Comparison of ENCODE assay signal across 12 cellular contexts in the genomic region with DNA sequence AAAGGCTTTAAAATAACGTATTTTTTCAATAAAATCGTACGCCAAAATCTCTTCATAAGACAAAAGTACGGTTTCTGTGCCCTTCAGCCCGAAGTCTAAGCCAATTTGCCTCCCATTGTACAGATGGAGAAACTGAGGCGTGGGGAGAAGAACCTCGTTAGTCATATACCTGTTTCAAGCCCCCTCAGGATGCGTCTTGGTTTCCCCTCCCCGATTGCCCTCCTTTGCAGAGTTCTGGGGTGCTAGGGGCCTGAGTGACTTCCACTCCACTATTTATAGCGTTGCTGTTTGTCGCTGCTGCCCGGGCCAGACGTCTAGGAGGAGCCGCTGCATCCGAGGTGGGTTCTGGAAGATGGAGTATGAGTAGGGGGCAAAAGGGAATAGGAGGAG. TPM values are rescaled to one million over a fixed set of nuclear protein-coding genes. Genes with fewer than 3 reads are reported as not detected.
DNase-seq lines count a peak whose midpoint lies in the region; ATAC-seq and TF ChIP-seq lines count a peak whose summit lies in the region.
"Had no signal": no experiment of that assay in that cellular context is flagged by ENCODE, and none has a peak within 500 bp of the region (broad histone marks: within the 10 kb centered on the region; RNA-seq: fewer than 3 reads in every experiment).

No MANE protein-coding gene starts in this region.

- no peak overlapping the region for H3K4me3 Mint-ChIP-seq in activated CD8-positive, alpha-beta T cell treated with anti-CD3 and anti-CD28 coated beads for 36 hours
- no peak overlapping the region for H3K4me3 Mint-ChIP-seq in activated CD8-positive, alpha-beta T cell treated with anti-CD3 and anti-CD28 coated beads, Interleukin-2, amount 10 ng/mL, durations not matched to agents 7 days and 5 days
- H3K4me3 Mint-ChIP-seq: activated CD8-positive, alpha-beta memory T cell treated with anti-CD3 and anti-CD28 coated beads, Interleukin-2, amount 10 ng/mL, durations not matched to agents 7 days and 5 days had no signal

- no peak overlapping the region for H3K9ac ChIP-seq in HUES6 (ENCODE audit: low read length)

- intact Hi-C loops in activated CD8-positive, alpha-beta T cell treated with anti-CD3 and anti-CD28 coated beads for 36 hours (cut with micrococcal nuclease): loop anchor here (5.0 to 10.0 kb wide), 2 partner anchors 72 to 314 kb away; a partner anchor contains a TSS

- H3K27me3 ChIP-seq in HUES6 (ENCODE audit: control insufficient read depth, insufficient read depth, low read length): peaks cover 63% of the 10 kb centered on the region
- peaks cover 25% of the 10 kb centered on the region for H3K27me3 ChIP-seq in osteoblast (ENCODE audit: insufficient read depth, low read length)

- no peak overlapping the region for H3K27ac ChIP-seq in HUES6 (ENCODE audit: low read depth, low read length)
- peak overlapping the region; percentile 92 to 98 for H3K27ac ChIP-seq in coronary artery
- no peak overlapping the region for H3K27ac ChIP-seq in osteoblast (ENCODE audit: low read depth, low read length)
- H3K27ac ChIP-seq: body of pancreas, HL-60 had no signal

- POLR2A ChIA-PET in activated CD8-positive, alpha-beta T cell treated with anti-CD3 and anti-CD28 coated beads for 36 hours (lab: Charles Lee): interaction anchor here (0.7 kb wide), 1 partner anchor 14 kb away, joined by 3 read pairs; no protein-coding TSS in a partner anchor
- POLR2A ChIA-PET in activated CD8-positive, alpha-beta T cell treated with anti-CD3 and anti-CD28 coated beads, Interleukin-2, amount 10 ng/mL, durations not matched to agents 7 days and 5 days (lab: Charles Lee): interaction anchor here (2.1 kb wide), 1 partner anchor 50 kb away, joined by 7 read pairs; no protein-coding TSS in a partner anchor

- CTCF ChIA-PET in activated CD8-positive, alpha-beta T cell treated with anti-CD3 and anti-CD28 coated beads for 36 hours (lab: Charles Lee): interaction anchor here (0.6 to 7.2 kb wide), 18 partner anchors 11 to 294 kb away, joined by 3 to 51 read pairs (median 6); no protein-coding TSS in a partner anchor
- CTCF ChIA-PET in activated CD8-positive, alpha-beta T cell treated with anti-CD3 and anti-CD28 coated beads, Interleukin-2, amount 10 ng/mL, durations not matched to agents 7 days and 5 days (lab: Charles Lee): interaction anchor here (0.7 to 8.5 kb wide), 13 partner anchors 14 to 459 kb away, joined by 3 to 62 read pairs (median 4); a partner anchor contains a TSS

- H2AFZ ChIP-seq in osteoblast (ENCODE audit: low read length): no peak overlapping the region

- peaks cover 51% of the 10 kb centered on the region for H3K4me1 ChIP-seq in HUES6 (ENCODE audit: control insufficient read depth, insufficient read depth, low read length)
- peaks cover 41% of the 10 kb centered on the region for H3K4me1 ChIP-seq in osteoblast (ENCODE audit: insufficient read depth, low read length)

- H3K9me3 ChIP-seq in HUES6 (ENCODE audit: control insufficient read depth, insufficient read depth, low read depth, low read length) (no peaks in the 10 kb centered on the region), osteoblast (ENCODE audit: low read depth, low read length) (no peaks in the 10 kb centered on the region)
- H3K9me3 ChIP-seq: body of pancreas had no signal

- no peak for ATAC-seq in activated CD8-positive, alpha-beta T cell treated with anti-CD3 and anti-CD28 coated beads for 36 hours
- no peak for ATAC-seq in activated CD8-positive, alpha-beta T cell treated with anti-CD3 and anti-CD28 coated beads, Interleukin-2, amount 10 ng/mL, durations not matched to agents 7 days and 5 days

- H3K4me2 ChIP-seq in osteoblast (ENCODE audit: insufficient read depth, low read length): no peak overlapping the region

- no peaks in the 10 kb centered on the region for H3K36me3 Mint-ChIP-seq in activated CD8-positive, alpha-beta T cell treated with anti-CD3 and anti-CD28 coated beads for 36 hours (ENCODE audit: low read depth)
- no peaks in the 10 kb centered on the region for H3K36me3 Mint-ChIP-seq in activated CD8-positive, alpha-beta T cell treated with anti-CD3 and anti-CD28 coated beads, Interleukin-2, amount 10 ng/mL, durations not matched to agents 7 days and 5 days (ENCODE audit: low read depth)
- H3K36me3 Mint-ChIP-seq: activated CD8-positive, alpha-beta memory T cell treated with anti-CD3 and anti-CD28 coated beads, Interleukin-2, amount 10 ng/mL, durations not matched to agents 7 days and 5 days; T-cell had no signal

- DNase-seq in activated CD8-positive, alpha-beta T cell treated with anti-CD3 and anti-CD28 coated beads for 36 hours: no peak
- no peak for DNase-seq in activated CD8-positive, alpha-beta T cell treated with anti-CD3 and anti-CD28 coated beads, Interleukin-2, amount 10 ng/mL, durations not matched to agents 7 days and 5 days
- peak; percentile 76 for DNase-seq in coronary artery (ENCODE audit: low spot score)
- peak; percentile 36 for DNase-seq in osteoblast (ENCODE audit: insufficient read length, low spot score, missing footprints)
- no peak for DNase-seq in effector CD8-positive, alpha-beta T cell (lab: John Stamatoyannopoulos, UW)
- DNase-seq in cortex of kidney (lab: John Stamatoyannopoulos, UW): no peak
- DNase-seq in NCI-H510A treated with DMSO at 0.1 percent for 48 hours (lab: John Stamatoyannopoulos, UW): no peak

- H3K27ac Mint-ChIP-seq in activated CD8-positive, alpha-beta T cell treated with anti-CD3 and anti-CD28 coated beads for 36 hours: no peak overlapping the region
- no peak overlapping the region for H3K27ac Mint-ChIP-seq in activated CD8-positive, alpha-beta T cell treated with anti-CD3 and anti-CD28 coated beads, Interleukin-2, amount 10 ng/mL, durations not matched to agents 7 days and 5 days
- H3K27ac Mint-ChIP-seq: activated CD8-positive, alpha-beta memory T cell treated with anti-CD3 and anti-CD28 coated beads, Interleukin-2, amount 10 ng/mL, durations not matched to agents 7 days and 5 days; T-cell had no signal

- peak overlapping the region; percentile 37; the same call in 1 of the 2 replicates for H3K4me3 ChIP-seq in HUES6 (ENCODE audit: low read depth, low read length)
- H3K4me3 ChIP-seq in coronary artery: peak overlapping the region; percentile 92
- H3K4me3 ChIP-seq in osteoblast (ENCODE audit: insufficient read depth, low read length): no peak overlapping the region
- H3K4me3 ChIP-seq: body of pancreas had no signal

- H3K27me3 Mint-ChIP-seq in activated CD8-positive, alpha-beta T cell treated with anti-CD3 and anti-CD28 coated beads for 36 hours: peaks cover 43% of the 10 kb centered on the region
- peaks cover 49% of the 10 kb centered on the region for H3K27me3 Mint-ChIP-seq in activated CD8-positive, alpha-beta T cell treated with anti-CD3 and anti-CD28 coated beads, Interleukin-2, amount 10 ng/mL, durations not matched to agents 7 days and 5 days (ENCODE audit: low read depth)

- H3K36me3 ChIP-seq in HUES6 (ENCODE audit: control insufficient read depth, insufficient read depth, low read length): no peaks in the 10 kb centered on the region
- H3K36me3 ChIP-seq in osteoblast (ENCODE audit: insufficient read depth, low read length): no peaks in the 10 kb centered on the region

- peak; percentile 38 for TF ChIP-seq CTCF in activated CD8-positive, alpha-beta T cell treated with anti-CD3 and anti-CD28 coated beads for 36 hours (IDR thresholded peaks at IDR 0.05)
- TF ChIP-seq CTCF in coronary artery (IDR thresholded peaks at IDR 0.05): no peak
- TF ChIP-seq CTCF in osteoblast (IDR thresholded peaks at IDR 0.05; ENCODE audit: extremely low read depth, low read depth, low read length): no peak

- peaks cover 60% of the 10 kb centered on the region for H3K4me1 Mint-ChIP-seq in activated CD8-positive, alpha-beta T cell treated with anti-CD3 and anti-CD28 coated beads for 36 hours (ENCODE audit: low read depth)
- H3K4me1 Mint-ChIP-seq in activated CD8-positive, alpha-beta T cell treated with anti-CD3 and anti-CD28 coated beads, Interleukin-2, amount 10 ng/mL, durations not matched to agents 7 days and 5 days (ENCODE audit: low read depth): peaks cover 65% of the 10 kb centered on the region

- no peaks in the 10 kb centered on the region for H3K79me2 ChIP-seq in osteoblast (ENCODE audit: insufficient read depth, low read length)

- H3K9me3 Mint-ChIP-seq in activated CD8-positive, alpha-beta T cell treated with anti-CD3 and anti-CD28 coated beads for 36 hours: no peaks in the 10 kb centered on the region
- H3K9me3 Mint-ChIP-seq in activated CD8-positive, alpha-beta T cell treated with anti-CD3 and anti-CD28 coated beads, Interleukin-2, amount 10 ng/mL, durations not matched to agents 7 days and 5 days (ENCODE audit: insufficient read depth): no peaks in the 10 kb centered on the region
- H3K9me3 Mint-ChIP-seq: T-cell had no signal

- H4K20me1 ChIP-seq in osteoblast (ENCODE audit: insufficient read depth, low read length): peaks cover 6% of the 10 kb centered on the region

RNA-seq across cellular contexts. Expression of a gene that starts 2.3 kb away (rescaled TPM):
- total RNA-seq in activated CD8-positive, alpha-beta T cell treated with anti-CD3 and anti-CD28 coated beads for 36 hours: 100 to 1,000 TPM; 117 to 121 TPM
- 10 to 100 TPM; 54.3 to 54.7 TPM for total RNA-seq in activated CD8-positive, alpha-beta T cell treated with anti-CD3 and anti-CD28 coated beads, Interleukin-2, amount 10 ng/mL, durations not matched to agents 7 days and 5 days
- 13.6 and 16.6 TPM in 2 replicates for total RNA-seq in osteoblast

RNA-seq across cellular contexts. Expression of a gene that starts 22.2 kb away (rescaled TPM):
- total RNA-seq in activated CD8-positive, alpha-beta T cell treated with anti-CD3 and anti-CD28 coated beads for 36 hours: 10 to 100 TPM; 82.8 to 89.3 TPM
- total RNA-seq in activated CD8-positive, alpha-beta T cell treated with anti-CD3 and anti-CD28 coated beads, Interleukin-2, amount 10 ng/mL, durations not matched to agents 7 days and 5 days: 100 to 1,000 TPM; 116 to 124 TPM
- 16.3 and 18.9 TPM in 2 replicates for total RNA-seq in osteoblast

Comparison
In these comparisons a context has a peak if more than half of its experiments do, and no peak if none do; other contexts are left out.
1. DNase-seq: peak in coronary artery (single experiment) and osteoblast (single experiment); none in activated CD8-positive, alpha-beta T cell treated with anti-CD3 and anti-CD28 coated beads for 36 hours (single experiment), activated CD8-positive, alpha-beta T cell treated with anti-CD3 and anti-CD28 coated beads, Interleukin-2, amount 10 ng/mL, durations not matched to agents 7 days and 5 days (single experiment), effector CD8-positive, alpha-beta T cell (single experiment), cortex of kidney (single experiment) and NCI-H510A treated with DMSO at 0.1 percent for 48 hours (single experiment).
2. H3K27ac ChIP-seq: peak in coronary artery (2 of 2); none in HUES6 (single experiment) and osteoblast (single experiment).